19 cellular contexts compared by ENCODE assay signal in genomic region chr22:47423861-47424820, GRCh38.
"Had no signal": no experiment of that assay in that cellular context is flagged by ENCODE, and none has a peak within 500 bp of the region (broad histone marks: within the 10 kb centered on the region; RNA-seq: fewer than 3 reads in every experiment).

No MANE protein-coding gene starts in this region.

- H3K4me1 ChIP-seq: ascending aorta, body of pancreas had no signal

- H3K27me3 ChIP-seq: ascending aorta, body of pancreas had no signal

- H3K9me3 ChIP-seq: ascending aorta, body of pancreas had no signal

- H3K27ac ChIP-seq: ascending aorta, body of pancreas had no signal

- FAIRE-seq: RCC 7860 had no signal

- DNase-seq: activated CD4-positive, alpha-beta T cell treated with anti-CD3 and anti-CD28 coated beads for 4 hours; activated CD8-positive, alpha-beta memory T cell treated with anti-CD3 and anti-CD28 coated beads, Interleukin-2, amount 50 U/mL, for 4 hours; activated CD8-positive, alpha-beta T cell treated with anti-CD3 and anti-CD28 coated beads for 36 hours; activated naive CD4-positive, alpha-beta T cell treated with Interleukin-2 at 50 U/mL for 16 hours; activated naive CD8-positive, alpha-beta T cell treated with anti-CD3 and anti-CD28 coated beads, Interleukin-2, amount 50 U/mL, for 24 hours; amniotic stem cell; body of pancreas; Kasumi-1; KBM-7; NCI-H1105 treated with DMSO at 0.1 percent for 48 hours; NCI-H1436 treated with DMSO at 0.1 percent for 48 hours; NCI-H187; NCI-H2081; NCI-H446; NCI-H524; PC-3; SHP77 treated with DMSO at 0.1 percent for 48 hours had no signal

- H3K36me3 ChIP-seq: ascending aorta had no signal

- H3K4me3 ChIP-seq: ascending aorta, body of pancreas had no signal
